ENCODE assay signal across 8 cellular contexts in the genomic region with DNA sequence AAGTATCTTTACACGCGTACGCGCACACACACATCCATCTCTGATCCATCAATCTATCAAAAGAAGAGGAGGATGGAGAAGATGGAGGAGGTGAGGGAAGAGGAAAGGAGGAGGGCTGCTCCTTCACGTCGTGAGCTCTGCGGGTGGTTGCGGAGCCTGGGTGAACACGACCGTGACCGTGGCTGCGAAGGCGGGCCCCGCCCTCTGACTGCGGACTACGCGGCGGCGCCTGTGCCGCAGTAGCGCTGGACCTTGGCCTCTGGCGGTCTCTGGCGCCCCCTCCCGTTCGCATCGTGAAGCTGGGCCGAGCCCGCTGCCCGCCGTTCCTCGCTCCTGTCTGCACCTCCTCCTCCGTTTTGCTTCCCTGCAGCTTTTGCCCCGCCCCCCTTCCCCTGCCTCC. TPM values are rescaled to one million over a fixed set of nuclear protein-coding genes. Genes with fewer than 3 reads are reported as not detected.
DNase-seq lines count a peak whose midpoint lies in the region; ATAC-seq, FAIRE-seq and TF ChIP-seq lines count a peak whose summit lies in the region.

No MANE protein-coding gene starts in this region.

- no peaks in the 10 kb centered on the region for H3K36me3 Mint-ChIP-seq in activated CD4-positive, alpha-beta T cell treated with anti-CD3 and anti-CD28 coated beads, Interleukin-2, amount 10 ng/mL, durations not matched to agents 24 days and 14 days (ENCODE audit: low read depth)

- TF ChIP-seq CTCF in coronary artery (IDR thresholded peaks at IDR 0.05) (peak; percentile 63), left lung (IDR thresholded peaks at IDR 0.05) (peak; percentile 68 to 86)

- DNase-seq in A172 (ENCODE audit: low spot score) (peak; percentile 54), GM18507 (ENCODE audit: extremely low spot score, insufficient read length, low read depth) (peak; percentile 64), NCI-H460 (ENCODE audit: extremely low read depth, low read depth) (peak; percentile 78), coronary artery (ENCODE audit: low spot score) (peak; percentile 84), left lung (peak; percentile 83 to 97)
- peak; percentile 94 for DNase-seq in activated CD4-positive, alpha-beta T cell treated with anti-CD3 and anti-CD28 coated beads, Interleukin-2, amount 10 ng/mL, durations not matched to agents 24 days and 14 days
- DNase-seq in stimulated activated CD4-positive, alpha-beta T cell treated with anti-CD3 and anti-CD28 coated beads, Interleukin-2, amount 100 ng/mL, for 4 hours (ENCODE audit: low read depth), result peak; percentile 62

- no peaks in the 10 kb centered on the region for H3K9me3 ChIP-seq in left lung

- H3K36me3 ChIP-seq in left lung, result no peaks in the 10 kb centered on the region

- H3K4me3 Mint-ChIP-seq in activated CD4-positive, alpha-beta T cell treated with anti-CD3 and anti-CD28 coated beads, Interleukin-2, amount 10 ng/mL, durations not matched to agents 24 days and 14 days, result peak overlapping the region; percentile 77

- H3K27ac ChIP-seq in coronary artery, result no peak overlapping the region
- H3K27ac ChIP-seq in left lung, result no peak overlapping the region

- H3K4me3 ChIP-seq in coronary artery (peak overlapping the region; percentile 67), left lung (peak overlapping the region; percentile 20 to 37)

- no peaks in the 10 kb centered on the region for H3K27me3 ChIP-seq in left lung

- intact Hi-C loops in activated CD4-positive, alpha-beta T cell treated with anti-CD3 and anti-CD28 coated beads, Interleukin-2, amount 10 ng/mL, durations not matched to agents 24 days and 14 days (cut with micrococcal nuclease), result loop anchor here (1.0 to 5.0 kb wide), 4 partner anchors 41 to 330 kb away; a partner anchor contains a TSS
- intact Hi-C loops in left lung (cut with DNase I), result loop anchor here in 1 of 2 donors (10.0 kb wide), 1 partner anchor 328 kb away; a partner anchor contains a TSS

- no peaks in the 10 kb centered on the region for H3K27me3 Mint-ChIP-seq in activated CD4-positive, alpha-beta T cell treated with anti-CD3 and anti-CD28 coated beads, Interleukin-2, amount 10 ng/mL, durations not matched to agents 24 days and 14 days

- peak; percentile 95 for FAIRE-seq in GM18507 (lab: Jason Lieb, UNC)

- ATAC-seq in HG03108 (IDR thresholded peaks at IDR 0.05; ENCODE audit: unreplicated experiment) (peak; percentile 83), left lung (peak; percentile 99)

- peaks cover 2% of the 10 kb centered on the region for H3K4me1 Mint-ChIP-seq in activated CD4-positive, alpha-beta T cell treated with anti-CD3 and anti-CD28 coated beads, Interleukin-2, amount 10 ng/mL, durations not matched to agents 24 days and 14 days

- no peaks in the 10 kb centered on the region for H3K9me3 Mint-ChIP-seq in activated CD4-positive, alpha-beta T cell treated with anti-CD3 and anti-CD28 coated beads, Interleukin-2, amount 10 ng/mL, durations not matched to agents 24 days and 14 days

- no peak overlapping the region for H3K27ac Mint-ChIP-seq in activated CD4-positive, alpha-beta T cell treated with anti-CD3 and anti-CD28 coated beads, Interleukin-2, amount 10 ng/mL, durations not matched to agents 24 days and 14 days

- H3K4me1 ChIP-seq in left lung, result peaks cover 0 to 4% of the 10 kb centered on the region in 2 donors

RNA-seq across cellular contexts. Expression of a gene that starts 37.7 kb away (rescaled TPM):
- total RNA-seq in A172 (2014; rRNA removed; shearing (Covaris generic)), result 27.8 and 34.0 TPM in 2 replicates
- total RNA-seq in NCI-H460 (2014; rRNA removed; shearing (Covaris generic)), result 51.6 and 57.0 TPM in 2 replicates
- 67.0 and 69.3 TPM in 2 replicates for polyA plus RNA-seq in NCI-H460 (2014; cell fraction: nucleus; rRNA removed)
- total RNA-seq in activated CD4-positive, alpha-beta T cell treated with anti-CD3 and anti-CD28 coated beads, Interleukin-2, amount 10 ng/mL, durations not matched to agents 24 days and 14 days, result 77.3 and 78.9 TPM in 2 replicates
- total RNA-seq in left lung, result 10 to 100 TPM; 92.7 to 93.1 TPM

RNA-seq across cellular contexts. Expression of a gene that starts 40.3 kb away (rescaled TPM):
- total RNA-seq in A172 (2014; rRNA removed; shearing (Covaris generic)), result 6.0 and 8.0 TPM in 2 replicates
- 29.1 and 29.5 TPM in 2 replicates for total RNA-seq in NCI-H460 (2014; rRNA removed; shearing (Covaris generic))
- 8.6 and 9.6 TPM in 2 replicates for polyA plus RNA-seq in NCI-H460 (2014; cell fraction: nucleus; rRNA removed)
- 10.0 and 10.5 TPM in 2 replicates for total RNA-seq in activated CD4-positive, alpha-beta T cell treated with anti-CD3 and anti-CD28 coated beads, Interleukin-2, amount 10 ng/mL, durations not matched to agents 24 days and 14 days
- total RNA-seq in left lung, result 10 to 100 TPM in 1 of 2 donors, 1 to 10 TPM in 1; 8.1 to 10.7 TPM

RNA-seq across cellular contexts. Expression of a gene that starts 58.9 kb away (rescaled TPM):
- 84.0 and 89.0 TPM in 2 replicates for total RNA-seq in A172 (2014; rRNA removed; shearing (Covaris generic))
- total RNA-seq in NCI-H460 (2014; rRNA removed; shearing (Covaris generic)), result 657 and 660 TPM in 2 replicates
- polyA plus RNA-seq in NCI-H460 (2014; cell fraction: nucleus; rRNA removed), result 129 and 150 TPM in 2 replicates
- 65.2 and 65.6 TPM in 2 replicates for total RNA-seq in activated CD4-positive, alpha-beta T cell treated with anti-CD3 and anti-CD28 coated beads, Interleukin-2, amount 10 ng/mL, durations not matched to agents 24 days and 14 days
- 1,000 to 10,000 TPM in 1 of 2 donors, 100 to 1,000 TPM in 1; 998 to 2,737 TPM for total RNA-seq in left lung
